ENCODE assay signal across 31 cellular contexts in genomic region chr3:168386301-168386700, GRCh38.
"Had no signal": no experiment of that assay in that cellular context is flagged by ENCODE, and none has a peak within 500 bp of the region (broad histone marks: within the 10 kb centered on the region; RNA-seq: fewer than 3 reads in every experiment).

No MANE protein-coding gene starts in this region.

- H3K4me3 ChIP-seq: neural progenitor cell, ovary, psoas muscle, skin epidermis, smooth muscle cell, spleen, suprapubic skin, testis, tibial artery, transverse colon, upper lobe of right lung, uterus had no signal

- H3K9me3 ChIP-seq: ovary, psoas muscle, suprapubic skin, testis, transverse colon, upper lobe of right lung, uterus had no signal

- DNase-seq: natural killer cell; occipital lobe; ovary; posterior cingulate gyrus; psoas muscle; right cardiac atrium; spleen; stimulated activated CD4-positive, alpha-beta T cell treated with anti-CD3 and anti-CD28 coated beads, Interleukin-12 subunit alpha, Interleukin-12 subunit beta, amount 100 ng/mL, for 4 hours; stimulated activated CD4-positive, alpha-beta T cell treated with anti-CD3 and anti-CD28 coated beads, Interleukin-1b, Interleukin-23, amount 100 ng/mL, for 48 hours; stimulated activated CD4-positive, alpha-beta T cell treated with anti-CD3 and anti-CD28 coated beads, Interleukin-4, amount 100 ng/mL, for 1 hour; stimulated activated CD4-positive, alpha-beta T cell treated with anti-CD3 and anti-CD28 coated beads, Interleukin-4, amount 100 ng/mL, for 4 hours; stimulated activated CD8-positive, alpha-beta memory T cell treated with anti-CD3 and anti-CD28 coated beads, Interleukin-4, amount 100 ng/mL, for 48 hours; stimulated activated naive CD4-positive, alpha-beta T cell; stimulated activated naive CD8-positive, alpha-beta T cell treated with anti-CD3 and anti-CD28 coated beads, Interleukin-15, amount 100 ng/mL, for 72 hours; stimulated activated naive CD8-positive, alpha-beta T cell treated with anti-CD3 and anti-CD28 coated beads, Interleukin-15, Interleukin-2, amounts not matched to agents 100 U/mL and 50 U/mL, for 24 hours; substantia nigra; testis; tibial artery; transverse colon; upper lobe of right lung; uterus had no signal

- H2AFZ ChIP-seq: neural progenitor cell, parathyroid adenoma had no signal

- H3K9me3 Mint-ChIP-seq: type B pancreatic cell had no signal

- H3K36me3 ChIP-seq: neural progenitor cell, ovary, spleen, suprapubic skin, tibial artery, transverse colon, upper lobe of right lung, uterus had no signal

- H3K4me2 ChIP-seq: neural progenitor cell, smooth muscle cell had no signal

- H3K36me3 Mint-ChIP-seq: stimulated activated memory B cell treated with anti-CD40 and anti-IgM and Interleukin-4, amounts not matched to agents 10 μg/mL and 1 μg/mL and 100 μg/mL, for 72 hours; type B pancreatic cell had no signal

- H3K27ac ChIP-seq: neural progenitor cell, ovary, parathyroid adenoma, psoas muscle, skin epidermis, spleen, suprapubic skin, testis, tibial artery, transverse colon, upper lobe of right lung, uterus had no signal

- H3K4me1 Mint-ChIP-seq: natural killer cell; nephron; neural progenitor cell; stimulated activated memory B cell treated with anti-CD40 and anti-IgM and Interleukin-4, amounts not matched to agents 10 μg/mL and 1 μg/mL and 100 μg/mL, for 72 hours; stimulated activated naive CD8-positive, alpha-beta T cell treated with anti-CD3 and anti-CD28 coated beads, Interleukin-15, amount 100 ng/mL, for 72 hours had no signal

- H3K27me3 Mint-ChIP-seq: progenitor cell of endocrine pancreas; stimulated activated memory B cell treated with anti-CD40 and anti-IgM and Interleukin-4, amounts not matched to agents 10 μg/mL and 1 μg/mL and 100 μg/mL, for 72 hours; stimulated activated naive CD8-positive, alpha-beta T cell treated with anti-CD3 and anti-CD28 coated beads, Interleukin-15, amount 100 ng/mL, for 72 hours; type B pancreatic cell had no signal

- H3K27ac Mint-ChIP-seq: natural killer cell; nephron; neural progenitor cell; progenitor cell of endocrine pancreas; stimulated activated memory B cell treated with anti-CD40 and anti-IgM and Interleukin-4, amounts not matched to agents 10 μg/mL and 1 μg/mL and 100 μg/mL, for 72 hours; stimulated activated naive CD8-positive, alpha-beta T cell treated with anti-CD3 and anti-CD28 coated beads, Interleukin-15, amount 100 ng/mL, for 72 hours; type B pancreatic cell had no signal

- H3K4me1 ChIP-seq: neural progenitor cell, parathyroid adenoma, psoas muscle, spleen, suprapubic skin, testis, tibial artery, transverse colon, upper lobe of right lung, uterus had no signal

- ATAC-seq: natural killer cell; psoas muscle; right cardiac atrium; sciatic nerve; stimulated activated memory B cell treated with anti-CD40 and anti-IgM and Interleukin-4, amounts not matched to agents 10 μg/mL and 1 μg/mL and 100 μg/mL, for 72 hours; stimulated activated naive CD8-positive, alpha-beta T cell treated with anti-CD3 and anti-CD28 coated beads, Interleukin-15, amount 100 ng/mL, for 72 hours; stimulated activated naive CD8-positive, alpha-beta T cell treated with anti-CD3 and anti-CD28 coated beads, Interleukin-15, Interleukin-2, amounts not matched to agents 100 U/mL and 50 U/mL, for 24 hours; upper lobe of right lung had no signal

- H3K79me2 ChIP-seq: parathyroid adenoma had no signal

- H3K4me3 Mint-ChIP-seq: natural killer cell; nephron; neural progenitor cell; stimulated activated memory B cell treated with anti-CD40 and anti-IgM and Interleukin-4, amounts not matched to agents 10 μg/mL and 1 μg/mL and 100 μg/mL, for 72 hours; stimulated activated naive CD8-positive, alpha-beta T cell treated with anti-CD3 and anti-CD28 coated beads, Interleukin-15, amount 100 ng/mL, for 72 hours; type B pancreatic cell had no signal

- H3K27me3 ChIP-seq: neural progenitor cell, ovary, spleen, suprapubic skin, testis, tibial artery, transverse colon, upper lobe of right lung, uterus had no signal

- H3K9ac ChIP-seq: neural progenitor cell, parathyroid adenoma had no signal
